ENCODE assay signal across 8 cellular contexts in the genomic region with DNA sequence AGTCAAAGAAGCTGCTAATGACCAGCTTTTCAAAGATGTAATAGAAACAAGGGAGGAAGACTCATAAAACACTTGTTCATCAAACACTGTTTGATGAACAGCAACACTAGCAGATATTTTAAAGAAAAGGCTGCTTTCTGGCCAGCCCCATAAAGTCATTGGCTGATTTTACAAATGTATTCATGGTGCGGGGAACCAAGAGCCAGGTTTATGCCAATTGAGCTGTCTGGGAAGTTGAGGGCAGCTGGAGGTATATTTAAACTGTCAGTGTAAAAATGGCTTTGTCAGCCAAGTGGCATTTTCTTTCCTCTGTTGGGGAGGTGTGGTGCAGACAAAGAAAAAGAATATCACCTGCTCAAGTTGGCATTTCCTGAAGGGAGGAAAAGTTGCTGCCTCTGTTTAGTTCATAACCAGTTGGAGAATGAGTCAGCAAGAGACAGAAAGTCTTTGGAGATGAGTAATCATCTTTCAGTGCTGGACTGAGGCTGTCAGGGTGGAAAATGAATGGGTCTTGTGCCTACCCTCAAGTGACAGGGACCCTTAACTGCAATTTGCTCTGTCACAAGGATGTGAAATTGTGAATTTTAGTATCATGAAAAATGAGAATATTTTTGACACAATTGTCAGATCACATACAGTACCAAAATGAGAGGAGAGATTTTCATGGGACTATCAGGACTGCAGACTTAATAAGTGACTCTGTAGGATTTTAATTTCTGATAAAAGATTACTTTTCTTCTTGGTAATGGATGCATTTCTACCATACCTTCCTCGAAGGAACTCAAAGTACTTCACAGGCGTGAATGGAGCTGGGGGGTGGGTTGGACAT.
DNase-seq lines count a peak whose midpoint lies in the region; ATAC-seq and TF ChIP-seq lines count a peak whose summit lies in the region.

No MANE protein-coding gene starts in this region.

- ATAC-seq in activated T-cell treated with anti-CD3 and anti-CD28 coated beads, Interleukin-2, amount 50 U/mL, for 4 hours: peak; percentile 69 to 90
- ATAC-seq in upper lobe of right lung: no peak

- no peak overlapping the region for H3K4me3 Mint-ChIP-seq in activated T-cell treated with anti-CD3 and anti-CD28 coated beads, Interleukin-2, amount 50 U/mL, for 4 hours

- TF ChIP-seq CTCF in astrocyte of the cerebellum (IDR thresholded peaks at IDR 0.05; ENCODE audit: low read depth, low read length, missing control alignments): no peak
- TF ChIP-seq CTCF in upper lobe of right lung (IDR thresholded peaks at IDR 0.05): no peak

- H3K4me3 ChIP-seq in astrocyte of the cerebellum (ENCODE audit: low read depth, low read length) (no peak overlapping the region), skeletal muscle satellite cell (ENCODE audit: low read length) (no peak overlapping the region), upper lobe of right lung (no peak overlapping the region)

- H3K27me3 ChIP-seq in skeletal muscle satellite cell (ENCODE audit: control insufficient read depth, insufficient read depth, low read length) (peaks cover 6% of the 10 kb centered on the region), upper lobe of right lung (no peaks in the 10 kb centered on the region)

- peaks cover 9% of the 10 kb centered on the region for H3K4me1 Mint-ChIP-seq in activated T-cell treated with anti-CD3 and anti-CD28 coated beads, Interleukin-2, amount 50 U/mL, for 4 hours (ENCODE audit: low read depth)

- intact Hi-C loops in upper lobe of right lung (cut with DNase I): no loop called here

- in situ Hi-C loops in astrocyte of the cerebellum (cut with HindIII; ENCODE audit: low sequenced_read_pairs): no loop called here

- peaks cover 5% of the 10 kb centered on the region for H3K36me3 Mint-ChIP-seq in activated T-cell treated with anti-CD3 and anti-CD28 coated beads, Interleukin-2, amount 50 U/mL, for 4 hours (ENCODE audit: insufficient read depth)

- peaks cover 3% of the 10 kb centered on the region for H3K27me3 Mint-ChIP-seq in activated T-cell treated with anti-CD3 and anti-CD28 coated beads, Interleukin-2, amount 50 U/mL, for 4 hours (ENCODE audit: low read depth)

- no peaks in the 10 kb centered on the region for H3K9me3 Mint-ChIP-seq in activated T-cell treated with anti-CD3 and anti-CD28 coated beads, Interleukin-2, amount 50 U/mL, for 4 hours

- H3K9me3 ChIP-seq in skeletal muscle satellite cell (replicated peaks; ENCODE audit: low read length): no peaks in the 10 kb centered on the region
- no peaks in the 10 kb centered on the region for H3K9me3 ChIP-seq in upper lobe of right lung

- DNase-seq in activated T-cell treated with anti-CD3 and anti-CD28 coated beads, Interleukin-2, amount 50 U/mL, for 4 hours: no peak
- DNase-seq in activated T-cell treated with anti-CD3 and anti-CD28 coated beads, Interleukin-2, amount 50 U/mL, for 1 hour: no peak
- DNase-seq in HS-27A (ENCODE audit: low read depth) (peak; percentile 31), astrocyte of the cerebellum (ENCODE audit: low read depth) (peak; percentile 16), NOMO-1 (lab: John Stamatoyannopoulos, UW; ENCODE audit: unreplicated experiment in 2 of 2) (no peak), upper lobe of right lung (no peak)
- no peak for DNase-seq in stimulated activated naive CD4-positive, alpha-beta T cell (lab: John Stamatoyannopoulos, UW)

- H3K36me3 ChIP-seq in skeletal muscle satellite cell (ENCODE audit: insufficient read depth, low read length) (no peaks in the 10 kb centered on the region), upper lobe of right lung (no peaks in the 10 kb centered on the region)

- H3K4me1 ChIP-seq in skeletal muscle satellite cell (ENCODE audit: control insufficient read depth, insufficient read depth, low read length): peaks cover 14% of the 10 kb centered on the region
- H3K4me1 ChIP-seq in upper lobe of right lung: no peaks in the 10 kb centered on the region

- H3K4me2 ChIP-seq in skeletal muscle satellite cell (ENCODE audit: low read length): peak overlapping the region; percentile 22

- H3K9ac ChIP-seq in skeletal muscle satellite cell (ENCODE audit: low read depth, low read length): no peak overlapping the region

- H3K27ac ChIP-seq in upper lobe of right lung: no peak overlapping the region

Comparison
In these comparisons a context has a peak if more than half of its experiments do, and no peak if none do; other contexts are left out.
1. DNase-seq: peak in HS-27A (single experiment) and astrocyte of the cerebellum (single experiment); none in activated T-cell treated with anti-CD3 and anti-CD28 coated beads, Interleukin-2, amount 50 U/mL, for 4 hours (single experiment), activated T-cell treated with anti-CD3 and anti-CD28 coated beads, Interleukin-2, amount 50 U/mL, for 1 hour (single experiment), stimulated activated naive CD4-positive, alpha-beta T cell (0 of 6), NOMO-1 (0 of 2) and upper lobe of right lung (single experiment).